1 cellular context compared by ENCODE assay signal in the genomic region with DNA sequence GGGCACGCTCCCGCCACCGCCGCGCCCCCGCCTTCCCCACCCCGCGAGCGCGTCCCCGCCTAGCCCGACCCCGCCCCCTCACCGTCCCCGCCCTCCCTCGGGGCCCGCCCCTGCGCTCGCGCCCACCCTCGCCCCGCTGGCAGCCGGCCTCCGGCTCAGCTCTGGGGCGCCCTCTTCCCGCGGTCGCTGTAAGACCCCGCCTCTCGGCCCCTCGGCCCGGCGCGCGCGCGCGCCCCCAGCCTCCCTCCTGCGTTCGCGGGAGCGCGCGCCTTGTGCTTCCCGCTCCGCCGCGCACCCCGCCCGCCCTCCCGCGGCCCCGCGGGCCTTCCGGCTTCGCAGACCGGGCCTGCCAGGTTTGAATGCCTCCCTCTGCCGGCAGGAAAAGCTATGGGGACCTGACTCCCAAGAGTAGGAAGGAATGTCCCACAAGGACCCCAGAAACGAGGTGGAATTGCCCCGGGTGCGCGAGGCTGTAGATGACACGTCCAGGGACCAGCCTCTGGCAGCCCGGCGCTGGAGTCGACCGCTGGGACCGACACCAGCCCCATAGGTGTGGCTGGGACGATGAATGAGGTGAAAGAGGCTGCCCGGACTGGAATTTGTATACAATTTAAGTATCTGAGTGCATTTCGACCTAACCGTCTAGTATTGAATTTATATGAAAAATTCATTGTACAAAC.
TF ChIP-seq lines count a peak whose summit lies in the region.

No MANE protein-coding gene starts in this region.

TF ChIP-seq in HepG2, 621 proteins besides CTCF, POLR2A, EP300 and RAD21 (continued from another document and continues in another):
- TF ChIP-seq, protein P1, sequence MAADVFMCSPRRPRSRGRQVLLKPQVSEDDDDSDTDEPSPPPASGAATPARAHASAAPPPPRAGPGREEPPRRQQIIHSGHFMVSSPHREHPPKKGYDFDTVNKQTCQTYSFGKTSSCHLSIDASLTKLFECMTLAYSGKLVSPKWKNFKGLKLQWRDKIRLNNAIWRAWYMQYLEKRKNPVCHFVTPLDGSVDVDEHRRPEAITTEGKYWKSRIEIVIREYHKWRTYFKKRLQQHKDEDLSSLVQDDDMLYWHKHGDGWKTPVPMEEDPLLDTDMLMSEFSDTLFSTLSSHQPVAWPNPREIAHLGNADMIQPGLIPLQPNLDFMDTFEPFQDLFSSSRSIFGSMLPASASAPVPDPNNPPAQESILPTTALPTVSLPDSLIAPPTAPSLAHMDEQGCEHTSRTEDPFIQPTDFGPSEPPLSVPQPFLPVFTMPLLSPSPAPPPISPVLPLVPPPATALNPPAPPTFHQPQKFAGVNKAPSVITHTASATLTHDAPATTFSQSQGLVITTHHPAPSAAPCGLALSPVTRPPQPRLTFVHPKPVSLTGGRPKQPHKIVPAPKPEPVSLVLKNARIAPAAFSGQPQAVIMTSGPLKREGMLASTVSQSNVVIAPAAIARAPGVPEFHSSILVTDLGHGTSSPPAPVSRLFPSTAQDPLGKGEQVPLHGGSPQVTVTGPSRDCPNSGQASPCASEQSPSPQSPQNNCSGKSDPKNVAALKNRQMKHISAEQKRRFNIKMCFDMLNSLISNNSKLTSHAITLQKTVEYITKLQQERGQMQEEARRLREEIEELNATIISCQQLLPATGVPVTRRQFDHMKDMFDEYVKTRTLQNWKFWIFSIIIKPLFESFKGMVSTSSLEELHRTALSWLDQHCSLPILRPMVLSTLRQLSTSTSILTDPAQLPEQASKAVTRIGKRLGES (CRISPR knock-in tag; IDR thresholded peaks at IDR 0.05; ENCODE audit: borderline replicate concordance), result no peak
- no peak for TF ChIP-seq HOXA5 (CRISPR knock-in tag; IDR thresholded peaks at IDR 0.05)
- TF ChIP-seq ATM (IDR thresholded peaks at IDR 0.05; ENCODE audit: borderline replicate concordance), result no peak
- TF ChIP-seq, protein P2, sequence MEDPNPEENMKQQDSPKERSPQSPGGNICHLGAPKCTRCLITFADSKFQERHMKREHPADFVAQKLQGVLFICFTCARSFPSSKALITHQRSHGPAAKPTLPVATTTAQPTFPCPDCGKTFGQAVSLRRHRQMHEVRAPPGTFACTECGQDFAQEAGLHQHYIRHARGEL (CRISPR knock-in tag; IDR thresholded peaks at IDR 0.05), result no peak
- TF ChIP-seq NFATC3 (CRISPR knock-in tag; IDR thresholded peaks at IDR 0.05), result no peak
- no peak for TF ChIP-seq CBFB (CRISPR knock-in tag; IDR thresholded peaks at IDR 0.05)
- no peak for TF ChIP-seq MED8 (CRISPR knock-in tag; IDR thresholded peaks at IDR 0.05; ENCODE audit: insufficient replicate concordance)
- TF ChIP-seq CAMTA2 (CRISPR knock-in tag; IDR thresholded peaks at IDR 0.05; ENCODE audit: borderline replicate concordance), result no peak
- TF ChIP-seq ZSCAN25 (CRISPR knock-in tag; IDR thresholded peaks at IDR 0.05), result no peak
- no peak for TF ChIP-seq THAP11 (CRISPR knock-in tag; IDR thresholded peaks at IDR 0.05)
- TF ChIP-seq ZNF780A (CRISPR knock-in tag; IDR thresholded peaks at IDR 0.05), result no peak
- TF ChIP-seq ZKSCAN8 (CRISPR knock-in tag; IDR thresholded peaks at IDR 0.05; ENCODE audit: borderline replicate concordance), result peak; percentile 35; the same call in 1 of the 2 replicates
- 0 out of 2 replicates have a peak, but pooled peaks have one; percentile 16 for TF ChIP-seq BORCS8-MEF2B (CRISPR knock-in tag; IDR thresholded peaks at IDR 0.05)
- no peak for TF ChIP-seq MLLT10 (CRISPR knock-in tag; IDR thresholded peaks at IDR 0.05)
- TF ChIP-seq, protein P3, sequence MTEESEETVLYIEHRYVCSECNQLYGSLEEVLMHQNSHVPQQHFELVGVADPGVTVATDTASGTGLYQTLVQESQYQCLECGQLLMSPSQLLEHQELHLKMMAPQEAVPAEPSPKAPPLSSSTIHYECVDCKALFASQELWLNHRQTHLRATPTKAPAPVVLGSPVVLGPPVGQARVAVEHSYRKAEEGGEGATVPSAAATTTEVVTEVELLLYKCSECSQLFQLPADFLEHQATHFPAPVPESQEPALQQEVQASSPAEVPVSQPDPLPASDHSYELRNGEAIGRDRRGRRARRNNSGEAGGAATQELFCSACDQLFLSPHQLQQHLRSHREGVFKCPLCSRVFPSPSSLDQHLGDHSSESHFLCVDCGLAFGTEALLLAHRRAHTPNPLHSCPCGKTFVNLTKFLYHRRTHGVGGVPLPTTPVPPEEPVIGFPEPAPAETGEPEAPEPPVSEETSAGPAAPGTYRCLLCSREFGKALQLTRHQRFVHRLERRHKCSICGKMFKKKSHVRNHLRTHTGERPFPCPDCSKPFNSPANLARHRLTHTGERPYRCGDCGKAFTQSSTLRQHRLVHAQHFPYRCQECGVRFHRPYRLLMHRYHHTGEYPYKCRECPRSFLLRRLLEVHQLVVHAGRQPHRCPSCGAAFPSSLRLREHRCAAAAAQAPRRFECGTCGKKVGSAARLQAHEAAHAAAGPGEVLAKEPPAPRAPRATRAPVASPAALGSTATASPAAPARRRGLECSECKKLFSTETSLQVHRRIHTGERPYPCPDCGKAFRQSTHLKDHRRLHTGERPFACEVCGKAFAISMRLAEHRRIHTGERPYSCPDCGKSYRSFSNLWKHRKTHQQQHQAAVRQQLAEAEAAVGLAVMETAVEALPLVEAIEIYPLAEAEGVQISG (CRISPR knock-in tag; IDR thresholded peaks at IDR 0.05), result 0 out of 2 replicates have a peak, but pooled peaks have one; percentile 53
- no peak for TF ChIP-seq ZFP36 (IDR thresholded peaks at IDR 0.05; ENCODE audit: borderline replicate concordance, low read depth, low read length, partially characterized antibody)
- TF ChIP-seq YY1 (IDR thresholded peaks at IDR 0.05; ENCODE audit: insufficient read depth, insufficient replicate concordance, low read depth, low read length), result peak; percentile 44
- TF ChIP-seq, protein P4, sequence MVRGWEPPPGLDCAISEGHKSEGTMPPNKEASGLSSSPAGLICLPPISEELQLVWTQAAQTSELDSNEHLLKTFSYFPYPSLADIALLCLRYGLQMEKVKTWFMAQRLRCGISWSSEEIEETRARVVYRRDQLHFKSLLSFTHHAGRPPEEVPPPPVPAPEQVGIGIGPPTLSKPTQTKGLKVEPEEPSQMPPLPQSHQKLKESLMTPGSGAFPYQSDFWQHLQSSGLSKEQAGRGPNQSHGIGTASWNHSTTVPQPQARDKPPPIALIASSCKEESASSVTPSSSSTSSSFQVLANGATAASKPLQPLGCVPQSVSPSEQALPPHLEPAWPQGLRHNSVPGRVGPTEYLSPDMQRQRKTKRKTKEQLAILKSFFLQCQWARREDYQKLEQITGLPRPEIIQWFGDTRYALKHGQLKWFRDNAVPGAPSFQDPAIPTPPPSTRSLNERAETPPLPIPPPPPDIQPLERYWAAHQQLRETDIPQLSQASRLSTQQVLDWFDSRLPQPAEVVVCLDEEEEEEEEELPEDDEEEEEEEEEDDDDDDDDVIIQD (CRISPR knock-in tag; IDR thresholded peaks at IDR 0.05; ENCODE audit: low read depth), result no peak
- TF ChIP-seq PHF8 (CRISPR knock-in tag; IDR thresholded peaks at IDR 0.05), result peak; percentile 27
- TF ChIP-seq YEATS4 (CRISPR knock-in tag; IDR thresholded peaks at IDR 0.05; ENCODE audit: borderline replicate concordance), result no peak
- TF ChIP-seq, protein P5, sequence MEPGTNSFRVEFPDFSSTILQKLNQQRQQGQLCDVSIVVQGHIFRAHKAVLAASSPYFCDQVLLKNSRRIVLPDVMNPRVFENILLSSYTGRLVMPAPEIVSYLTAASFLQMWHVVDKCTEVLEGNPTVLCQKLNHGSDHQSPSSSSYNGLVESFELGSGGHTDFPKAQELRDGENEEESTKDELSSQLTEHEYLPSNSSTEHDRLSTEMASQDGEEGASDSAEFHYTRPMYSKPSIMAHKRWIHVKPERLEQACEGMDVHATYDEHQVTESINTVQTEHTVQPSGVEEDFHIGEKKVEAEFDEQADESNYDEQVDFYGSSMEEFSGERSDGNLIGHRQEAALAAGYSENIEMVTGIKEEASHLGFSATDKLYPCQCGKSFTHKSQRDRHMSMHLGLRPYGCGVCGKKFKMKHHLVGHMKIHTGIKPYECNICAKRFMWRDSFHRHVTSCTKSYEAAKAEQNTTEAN (CRISPR knock-in tag; conservative IDR thresholded peaks at IDR 0.05), result no peak
- TF ChIP-seq ZNF292 (CRISPR knock-in tag; IDR thresholded peaks at IDR 0.05; ENCODE audit: borderline replicate concordance, low read depth), result no peak
- no peak for TF ChIP-seq SNAPC2 (CRISPR knock-in tag; IDR thresholded peaks at IDR 0.05)
- no peak for TF ChIP-seq ZNF326 (CRISPR knock-in tag; IDR thresholded peaks at IDR 0.05; ENCODE audit: borderline replicate concordance)
- TF ChIP-seq HNF4G (IDR thresholded peaks at IDR 0.05; ENCODE audit: borderline replicate concordance, low read depth, low read length), result no peak
- no peak for TF ChIP-seq HNF4G (CRISPR knock-in tag; IDR thresholded peaks at IDR 0.05; ENCODE audit: borderline replicate concordance, low read depth)
- no peak for TF ChIP-seq HNRNPL (IDR thresholded peaks at IDR 0.05; ENCODE audit: low read depth, low read length)
- peak; percentile 17; the same call in 1 of the 2 replicates for TF ChIP-seq RXRA (CRISPR knock-in tag; IDR thresholded peaks at IDR 0.05)
- TF ChIP-seq ZNF556 (CRISPR knock-in tag; IDR thresholded peaks at IDR 0.05; ENCODE audit: borderline replicate concordance), result no peak
- TF ChIP-seq ZNF773 (CRISPR knock-in tag; IDR thresholded peaks at IDR 0.05; ENCODE audit: borderline replicate concordance), result no peak
- TF ChIP-seq ZNF230 (CRISPR knock-in tag; IDR thresholded peaks at IDR 0.05), result no peak
- TF ChIP-seq, protein P6, sequence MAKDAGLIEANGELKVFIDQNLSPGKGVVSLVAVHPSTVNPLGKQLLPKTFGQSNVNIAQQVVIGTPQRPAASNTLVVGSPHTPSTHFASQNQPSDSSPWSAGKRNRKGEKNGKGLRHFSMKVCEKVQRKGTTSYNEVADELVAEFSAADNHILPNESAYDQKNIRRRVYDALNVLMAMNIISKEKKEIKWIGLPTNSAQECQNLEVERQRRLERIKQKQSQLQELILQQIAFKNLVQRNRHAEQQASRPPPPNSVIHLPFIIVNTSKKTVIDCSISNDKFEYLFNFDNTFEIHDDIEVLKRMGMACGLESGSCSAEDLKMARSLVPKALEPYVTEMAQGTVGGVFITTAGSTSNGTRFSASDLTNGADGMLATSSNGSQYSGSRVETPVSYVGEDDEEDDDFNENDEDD (CRISPR knock-in tag; IDR thresholded peaks at IDR 0.05; ENCODE audit: borderline replicate concordance), result peak; percentile 57; the same call in 1 of the 2 replicates
- TF ChIP-seq, protein P7, sequence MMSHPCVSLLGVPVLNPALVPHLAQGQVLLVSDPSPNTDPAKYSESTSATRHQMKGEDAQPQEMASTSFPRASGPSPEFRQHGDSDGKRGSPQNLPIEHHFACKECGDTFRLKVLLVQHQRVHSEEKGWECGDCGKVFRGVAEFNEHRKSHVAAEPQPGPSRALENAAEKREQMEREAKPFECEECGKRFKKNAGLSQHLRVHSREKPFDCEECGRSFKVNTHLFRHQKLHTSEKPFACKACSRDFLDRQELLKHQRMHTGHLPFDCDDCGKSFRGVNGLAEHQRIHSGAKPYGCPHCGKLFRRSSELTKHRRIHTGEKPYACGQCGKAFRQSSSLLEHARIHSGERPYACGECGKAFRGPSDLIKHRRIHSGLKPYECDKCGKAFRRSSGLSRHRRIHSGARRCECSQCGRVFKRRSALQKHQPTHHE (CRISPR knock-in tag; IDR thresholded peaks at IDR 0.05; ENCODE audit: borderline replicate concordance), result no peak
- TF ChIP-seq FOXK1 (CRISPR knock-in tag; IDR thresholded peaks at IDR 0.05; ENCODE audit: borderline replicate concordance, low read depth), result no peak
- TF ChIP-seq, protein P8, sequence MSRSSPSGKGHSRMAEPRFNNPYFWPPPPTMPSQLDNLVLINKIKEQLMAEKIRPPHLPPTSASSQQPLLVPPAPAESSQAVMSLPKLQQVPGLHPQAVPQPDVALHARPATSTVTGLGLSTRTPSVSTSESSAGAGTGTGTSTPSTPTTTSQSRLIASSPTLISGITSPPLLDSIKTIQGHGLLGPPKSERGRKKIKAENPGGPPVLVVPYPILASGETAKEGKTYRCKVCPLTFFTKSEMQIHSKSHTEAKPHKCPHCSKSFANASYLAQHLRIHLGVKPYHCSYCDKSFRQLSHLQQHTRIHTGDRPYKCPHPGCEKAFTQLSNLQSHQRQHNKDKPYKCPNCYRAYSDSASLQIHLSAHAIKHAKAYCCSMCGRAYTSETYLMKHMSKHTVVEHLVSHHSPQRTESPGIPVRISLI (CRISPR knock-in tag; IDR thresholded peaks at IDR 0.05; ENCODE audit: borderline replicate concordance), result no peak
- TF ChIP-seq, protein P9, sequence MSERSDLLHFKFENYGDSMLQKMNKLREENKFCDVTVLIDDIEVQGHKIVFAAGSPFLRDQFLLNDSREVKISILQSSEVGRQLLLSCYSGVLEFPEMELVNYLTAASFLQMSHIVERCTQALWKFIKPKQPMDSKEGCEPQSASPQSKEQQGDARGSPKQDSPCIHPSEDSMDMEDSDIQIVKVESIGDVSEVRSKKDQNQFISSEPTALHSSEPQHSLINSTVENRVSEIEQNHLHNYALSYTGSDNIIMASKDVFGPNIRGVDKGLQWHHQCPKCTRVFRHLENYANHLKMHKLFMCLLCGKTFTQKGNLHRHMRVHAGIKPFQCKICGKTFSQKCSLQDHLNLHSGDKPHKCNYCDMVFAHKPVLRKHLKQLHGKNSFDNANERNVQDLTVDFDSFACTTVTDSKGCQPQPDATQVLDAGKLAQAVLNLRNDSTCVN (CRISPR knock-in tag; IDR thresholded peaks at IDR 0.05; ENCODE audit: borderline replicate concordance), result no peak
- peak; percentile 44 for TF ChIP-seq CBX1 (IDR thresholded peaks at IDR 0.05; ENCODE audit: low read depth)
- TF ChIP-seq ZNF329 (CRISPR knock-in tag; IDR thresholded peaks at IDR 0.05; ENCODE audit: low read depth), result no peak
- no peak for TF ChIP-seq EED (CRISPR knock-in tag; IDR thresholded peaks at IDR 0.05)
- TF ChIP-seq, protein P10, sequence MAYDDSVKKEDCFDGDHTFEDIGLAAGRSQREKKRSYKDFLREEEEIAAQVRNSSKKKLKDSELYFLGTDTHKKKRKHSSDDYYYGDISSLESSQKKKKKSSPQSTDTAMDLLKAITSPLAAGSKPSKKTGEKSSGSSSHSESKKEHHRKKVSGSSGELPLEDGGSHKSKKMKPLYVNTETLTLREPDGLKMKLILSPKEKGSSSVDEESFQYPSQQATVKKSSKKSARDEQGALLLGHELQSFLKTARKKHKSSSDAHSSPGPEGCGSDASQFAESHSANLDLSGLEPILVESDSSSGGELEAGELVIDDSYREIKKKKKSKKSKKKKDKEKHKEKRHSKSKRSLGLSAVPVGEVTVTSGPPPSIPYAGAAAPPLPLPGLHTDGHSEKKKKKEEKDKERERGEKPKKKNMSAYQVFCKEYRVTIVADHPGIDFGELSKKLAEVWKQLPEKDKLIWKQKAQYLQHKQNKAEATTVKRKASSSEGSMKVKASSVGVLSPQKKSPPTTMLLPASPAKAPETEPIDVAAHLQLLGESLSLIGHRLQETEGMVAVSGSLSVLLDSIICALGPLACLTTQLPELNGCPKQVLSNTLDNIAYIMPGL (CRISPR knock-in tag; IDR thresholded peaks at IDR 0.05; ENCODE audit: borderline replicate concordance in 1 of 2, low read depth in 1 of 2), result peak in 1 of 2 experiments; percentile 52; a peak in 1 of 4 replicates
- no peak for TF ChIP-seq ISX (CRISPR knock-in tag; conservative IDR thresholded peaks at IDR 0.05)
- no peak for TF ChIP-seq KLF15 (CRISPR knock-in tag; IDR thresholded peaks at IDR 0.05; ENCODE audit: borderline replicate concordance)
- TF ChIP-seq RCOR2 (CRISPR knock-in tag; IDR thresholded peaks at IDR 0.05), result no peak
- TF ChIP-seq TAF1 (CRISPR knock-in tag; IDR thresholded peaks at IDR 0.05), result no peak
- no peak for TF ChIP-seq ZMAT3 (CRISPR knock-in tag; conservative IDR thresholded peaks at IDR 0.05)
- TF ChIP-seq ZNF569 (CRISPR knock-in tag; IDR thresholded peaks at IDR 0.05; ENCODE audit: borderline replicate concordance), result no peak
- no peak for TF ChIP-seq ZNF737 (CRISPR knock-in tag; IDR thresholded peaks at IDR 0.05; ENCODE audit: borderline replicate concordance)
- TF ChIP-seq ATRX (CRISPR knock-in tag; IDR thresholded peaks at IDR 0.05; ENCODE audit: borderline replicate concordance), result no peak
- TF ChIP-seq ZBTB7B (CRISPR knock-in tag; IDR thresholded peaks at IDR 0.05), result peak; percentile 23
- TF ChIP-seq CC2D1A (CRISPR knock-in tag; IDR thresholded peaks at IDR 0.05), result no peak
- TF ChIP-seq ELF3 (CRISPR knock-in tag; IDR thresholded peaks at IDR 0.05), result peak; percentile 9; the same call in 1 of the 2 replicates
